ENCODE assay signal across 6 cellular contexts in the genomic region with DNA sequence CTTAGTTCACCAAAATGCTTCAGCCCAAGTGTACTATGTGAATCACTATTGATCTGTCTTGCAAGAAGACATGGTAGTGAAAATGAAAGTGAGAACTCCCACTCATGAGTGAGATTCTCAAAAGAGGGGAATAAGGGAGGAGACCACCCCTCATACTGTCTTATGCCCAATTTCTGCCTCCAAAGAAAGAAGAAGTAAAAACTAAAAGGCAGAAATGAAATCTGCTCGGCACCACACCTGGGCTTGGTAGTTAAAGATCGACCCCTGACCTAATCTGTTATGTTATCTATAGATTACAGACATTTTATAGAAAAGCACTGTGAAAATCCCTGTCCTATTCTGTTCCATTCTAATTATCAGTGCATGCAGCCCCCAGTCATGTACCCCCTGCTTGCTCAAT. TPM values are rescaled to one million over a fixed set of nuclear protein-coding genes. Genes with fewer than 3 reads are reported as not detected.
"Had no signal": no experiment of that assay in that cellular context is flagged by ENCODE, and none has a peak within 500 bp of the region (broad histone marks: within the 10 kb centered on the region; RNA-seq: fewer than 3 reads in every experiment).

No MANE protein-coding gene starts in this region.

RNA-seq across cellular contexts. Expression of a gene that starts 4.0 kb away (rescaled TPM):
- total RNA-seq: LHCN-M2, MCF 10A, NCI-H460, Right ventricle myocardium superior, SJSA1 had no signal
- polyA plus RNA-seq: SK-N-SH had no signal
